In the genomic region with DNA sequence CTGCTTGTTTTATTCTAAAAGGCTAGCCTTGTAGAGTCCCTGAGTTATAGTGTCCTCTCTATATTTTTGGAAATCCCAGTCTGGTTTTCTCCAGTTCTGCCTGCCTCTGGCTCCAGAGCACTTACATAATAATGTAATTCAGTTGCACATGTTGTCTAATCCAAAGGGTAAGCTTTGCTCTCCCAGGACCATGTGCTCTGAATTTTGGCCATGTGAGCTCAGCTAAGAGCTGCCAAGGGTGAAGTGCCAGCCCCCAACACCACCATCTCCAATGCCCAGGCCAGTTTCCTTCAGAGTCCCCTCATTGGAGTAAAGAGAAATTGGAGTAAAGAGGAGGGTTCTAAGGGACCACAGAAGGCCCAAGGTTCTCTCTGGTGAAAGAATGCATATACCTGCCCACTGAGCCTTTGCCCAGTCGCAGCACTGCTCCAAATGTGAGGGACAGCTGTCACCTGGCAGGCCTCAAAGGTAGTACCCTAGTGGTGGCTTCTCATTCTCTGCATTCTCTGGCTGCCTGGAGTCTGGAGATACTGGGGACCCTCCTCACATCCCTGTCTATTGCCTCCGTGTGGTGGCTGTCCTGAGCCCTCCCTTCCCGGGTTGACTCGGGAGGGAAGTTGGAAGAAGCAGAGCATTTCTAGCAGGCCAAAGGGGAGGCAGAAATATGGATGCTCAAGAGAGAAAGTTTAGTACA, we compare ENCODE assay signal across 11 cellular contexts. TPM values are rescaled to one million over a fixed set of nuclear protein-coding genes. Genes with fewer than 3 reads are reported as not detected.
DNase-seq lines count a peak whose midpoint lies in the region; ATAC-seq and TF ChIP-seq lines count a peak whose summit lies in the region.
"Had no signal": no experiment of that assay in that cellular context is flagged by ENCODE, and none has a peak within 500 bp of the region (broad histone marks: within the 10 kb centered on the region; RNA-seq: fewer than 3 reads in every experiment).

No MANE protein-coding gene starts in this region.

- POLR2A ChIA-PET in SK-N-SH (lab: Yijun Ruan, JAX), result no interaction called here

- peaks cover 77% of the 10 kb centered on the region for H3K79me2 ChIP-seq in SK-N-SH (ENCODE audit: insufficient read depth)

- H3K9me3 Mint-ChIP-seq in central memory CD8-positive, alpha-beta T cell, result no peaks in the 10 kb centered on the region

- no peak overlapping the region for H3K9ac ChIP-seq in SK-N-SH

- H3K36me3 ChIP-seq in SK-N-SH (replicated peaks in 1 of 2; ENCODE audit: control insufficient read depth in 1 of 2, insufficient read depth in 2 of 2, low read length in 1 of 2) (peaks cover 3 to 6% of the 10 kb centered on the region in 2 experiments), lung (ENCODE audit: control insufficient read depth in 2 of 2, insufficient read depth in 2 of 2, low read length in 2 of 2) (peaks cover 0 to 10% of the 10 kb centered on the region in 2 donors), tibial nerve (peaks cover 0 to 5% (median 0%) of the 10 kb centered on the region in 3 donors)

- H3K4me1 ChIP-seq in SK-N-SH (ENCODE audit: control insufficient read depth in 1 of 2, insufficient read depth in 2 of 2, low read depth in 1 of 2, low read length in 1 of 2) (peaks cover 16 to 33% of the 10 kb centered on the region in 2 experiments), lung (ENCODE audit: control insufficient read depth in 2 of 2, insufficient read depth in 2 of 2, low read length in 2 of 2) (peaks cover 21 to 31% of the 10 kb centered on the region in 2 donors), tibial nerve (peaks cover 0 to 92% (median 67%) of the 10 kb centered on the region in 4 donors)

- H3K27ac ChIP-seq in SK-N-SH (ENCODE audit: low read depth in 2 of 2, low read length in 1 of 2), result no peak overlapping the region
- H3K27ac ChIP-seq in lung (ENCODE audit: low read depth in 1 of 2, low read length in 1 of 2), result peak overlapping the region; percentile 35 to 80
- peak overlapping the region; percentile 11 to 99 (median 68) for H3K27ac ChIP-seq in tibial nerve

- CTCF ChIA-PET in SK-N-SH (lab: Yijun Ruan, JAX), result interaction anchor here (0.7 to 3.8 kb wide), 4 partner anchors 18 to 143 kb away, joined by 3 to 19 read pairs (median 6); no protein-coding TSS in a partner anchor

- TF ChIP-seq POLR2A in tibial nerve (IDR thresholded peaks at IDR 0.05), result no peak

- H3K4me3 ChIP-seq in SK-N-SH (ENCODE audit: low read depth in 2 of 2, low read length in 1 of 2), result no peak overlapping the region
- H3K4me3 ChIP-seq in lung, result no peak overlapping the region
- no peak overlapping the region for H3K4me3 ChIP-seq in tibial nerve

- no peak for TF ChIP-seq CTCF in SK-N-SH (IDR thresholded peaks at IDR 0.05)
- no peak for TF ChIP-seq CTCF in lung (IDR thresholded peaks at IDR 0.05; ENCODE audit: control extremely low read depth, extremely low read depth)
- no peak for TF ChIP-seq CTCF in tibial nerve (IDR thresholded peaks at IDR 0.05)

- DNase-seq in SK-N-SH (no peak), lung (ENCODE audit: low spot score) (no peak), tibial nerve (ENCODE audit: low spot score in 2 of 2) (no peak), Kasumi-1 (lab: John Stamatoyannopoulos, UW) (no peak), A172 (ENCODE audit: low spot score) (no peak)
- no peak for DNase-seq in central memory CD8-positive, alpha-beta T cell (ENCODE audit: low spot score in 2 of 2)
- DNase-seq in stimulated activated CD4-positive, alpha-beta T cell treated with anti-CD3 and anti-CD28 coated beads, Interleukin-1b, Interleukin-23, amount 100 ng/mL, for 48 hours, result no peak
- DNase-seq: 8988T, NCI-H187, SW 1271 had no signal

- no peak for TF ChIP-seq EP300 in SK-N-SH (IDR thresholded peaks at IDR 0.05; ENCODE audit: borderline replicate concordance in 1 of 2, low read depth in 1 of 2, low read length in 1 of 2)
- TF ChIP-seq EP300 in tibial nerve (IDR thresholded peaks at IDR 0.05), result peak in 1 of 2 donors; percentile 33

- H3F3A ChIP-seq in SK-N-SH (replicated peaks; ENCODE audit: insufficient read depth), result no peaks in the 10 kb centered on the region

- peaks cover 34% of the 10 kb centered on the region for H3K36me3 Mint-ChIP-seq in central memory CD8-positive, alpha-beta T cell (ENCODE audit: insufficient read depth)

- H3K4me3 Mint-ChIP-seq in central memory CD8-positive, alpha-beta T cell, result no peak overlapping the region

- no peak overlapping the region for H2AFZ ChIP-seq in SK-N-SH (ENCODE audit: low read depth)

- WGBS in SK-N-SH (ENCODE audit: low lambda C conversion rate), result 90% methylated on average over 4 of the region's 4 CpGs
- 70 to 75% methylated on average over 4 of the region's 4 CpGs for WGBS in lung, 2 donors
- WGBS in tibial nerve, 2 donors, result 43 to 51% methylated on average over 4 of the region's 4 CpGs

- peaks cover 34% of the 10 kb centered on the region for H3K4me1 Mint-ChIP-seq in central memory CD8-positive, alpha-beta T cell

- H3K9me3 ChIP-seq in SK-N-SH (no peaks in the 10 kb centered on the region), lung (ENCODE audit: control insufficient read depth in 2 of 2, insufficient read depth in 1 of 2, low read length in 1 of 2) (no peaks in the 10 kb centered on the region), tibial nerve (no peaks in the 10 kb centered on the region)

- ATAC-seq in SK-N-SH treated with all-trans-retinoic acid at 6 μM for 48 hours (no peak), lung (ENCODE audit: insufficient read depth, low FRiP score) (no peak)
- no peak for ATAC-seq in central memory CD8-positive, alpha-beta T cell (replicated peaks; ENCODE audit: extremely low read depth, poor library complexity, severe bottlenecking)

- 0 out of 2 replicates have a peak, but pooled peaks have one; percentile 6 for TF ChIP-seq RAD21 in SK-N-SH (IDR thresholded peaks at IDR 0.05; ENCODE audit: low read length)

- H4K20me1 ChIP-seq in SK-N-SH (ENCODE audit: insufficient read depth), result peaks cover 50% of the 10 kb centered on the region

- H3K9me2 ChIP-seq in SK-N-SH, result no peaks in the 10 kb centered on the region

- peak overlapping the region; percentile 55 for H3K27ac Mint-ChIP-seq in central memory CD8-positive, alpha-beta T cell (ENCODE audit: low read depth)

- no peaks in the 10 kb centered on the region for H3K27me3 Mint-ChIP-seq in central memory CD8-positive, alpha-beta T cell

- H3K27me3 ChIP-seq in SK-N-SH (ENCODE audit: insufficient read depth), result no peaks in the 10 kb centered on the region
- no peaks in the 10 kb centered on the region for H3K27me3 ChIP-seq in lung (ENCODE audit: control insufficient read depth, insufficient read depth)
- H3K27me3 ChIP-seq in tibial nerve, result no peaks in the 10 kb centered on the region

- no peak overlapping the region for H3K4me2 ChIP-seq in SK-N-SH

TF ChIP-seq in SK-N-SH, 30 proteins besides CTCF, POLR2A, EP300 and RAD21:
- TF ChIP-seq TCF12 (IDR thresholded peaks at IDR 0.05), result no peak
- peak; percentile 94 for TF ChIP-seq MXI1 (IDR thresholded peaks at IDR 0.05; ENCODE audit: low read depth, low read length)
TF ChIP-seq in SK-N-SH: peak in this region for 1.

TF ChIP-seq in SK-N-SH treated with all-trans-retinoic acid at 6 μM for 48 hours, 23 proteins besides CTCF, POLR2A, EP300 and RAD21 (continues in another document):
- TF ChIP-seq, protein P1, sequence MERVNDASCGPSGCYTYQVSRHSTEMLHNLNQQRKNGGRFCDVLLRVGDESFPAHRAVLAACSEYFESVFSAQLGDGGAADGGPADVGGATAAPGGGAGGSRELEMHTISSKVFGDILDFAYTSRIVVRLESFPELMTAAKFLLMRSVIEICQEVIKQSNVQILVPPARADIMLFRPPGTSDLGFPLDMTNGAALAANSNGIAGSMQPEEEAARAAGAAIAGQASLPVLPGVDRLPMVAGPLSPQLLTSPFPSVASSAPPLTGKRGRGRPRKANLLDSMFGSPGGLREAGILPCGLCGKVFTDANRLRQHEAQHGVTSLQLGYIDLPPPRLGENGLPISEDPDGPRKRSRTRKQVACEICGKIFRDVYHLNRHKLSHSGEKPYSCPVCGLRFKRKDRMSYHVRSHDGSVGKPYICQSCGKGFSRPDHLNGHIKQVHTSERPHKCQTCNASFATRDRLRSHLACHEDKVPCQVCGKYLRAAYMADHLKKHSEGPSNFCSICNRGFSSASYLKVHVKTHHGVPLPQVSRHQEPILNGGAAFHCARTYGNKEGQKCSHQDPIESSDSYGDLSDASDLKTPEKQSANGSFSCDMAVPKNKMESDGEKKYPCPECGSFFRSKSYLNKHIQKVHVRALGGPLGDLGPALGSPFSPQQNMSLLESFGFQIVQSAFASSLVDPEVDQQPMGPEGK (CRISPR knock-in tag; IDR thresholded peaks at IDR 0.05; ENCODE audit: borderline replicate concordance), result no peak
- TF ChIP-seq OSR1 (CRISPR knock-in tag; IDR thresholded peaks at IDR 0.05) (no peak), TOX (CRISPR knock-in tag; IDR thresholded peaks at IDR 0.05; ENCODE audit: borderline replicate concordance) (no peak), ARNTL (CRISPR knock-in tag; IDR thresholded peaks at IDR 0.05; ENCODE audit: borderline replicate concordance, low read depth) (no peak), ZNF565 (CRISPR knock-in tag; conservative IDR thresholded peaks at IDR 0.05; ENCODE audit: low read depth) (no peak)

RNA-seq across cellular contexts. Expression of a gene that starts 4.9 kb away (rescaled TPM):
- polyA plus RNA-seq in SK-N-SH (2012; rRNA removed) (6.7 and 9.1 TPM in 2 replicates), lung (10 to 100 TPM; 16.2 to 16.9 TPM)
- polyA plus RNA-seq in SK-N-SH (2012; cell fraction: cytosol; rRNA removed), result 2.8 and 3.7 TPM in 2 replicates
- 28.1 and 30.4 TPM in 2 replicates for polyA plus RNA-seq in SK-N-SH (2012; cell fraction: nucleus; rRNA removed)
- total RNA-seq in lung (10 to 100 TPM; 51.5 to 55.0 TPM), tibial nerve (10 to 100 TPM; 48.8 to 96.4 (median 54.6) TPM)
- 7.4 and 8.1 TPM in 2 replicates for total RNA-seq in A172 (2014; rRNA removed; shearing (Covaris generic))

RNA-seq across cellular contexts. Expression of a gene that starts 33.3 kb away (rescaled TPM):
- polyA plus RNA-seq in SK-N-SH (2012; rRNA removed), result 11.0 and 12.5 TPM in 2 replicates
- 6.0 and 9.8 TPM in 2 replicates for polyA plus RNA-seq in SK-N-SH (2012; cell fraction: cytosol; rRNA removed)
- 21.1 and 22.5 TPM in 2 replicates for polyA plus RNA-seq in SK-N-SH (2012; cell fraction: nucleus; rRNA removed)
- total RNA-seq in lung, result 10 to 100 TPM in 1 of 2 donors, 1 to 10 TPM in 1; 5.1 to 15.4 TPM
- polyA plus RNA-seq in lung, result 1 to 10 TPM; 4.7 to 6.3 TPM
- total RNA-seq in tibial nerve, result 100 to 1,000 TPM; 165 to 298 (median 230) TPM
- 24.0 and 24.2 TPM in 2 replicates for total RNA-seq in A172 (2014; rRNA removed; shearing (Covaris generic))

RNA-seq across cellular contexts. Expression of a gene that starts 47.2 kb away (rescaled TPM):
- 6.2 and 6.5 TPM in 2 replicates for polyA plus RNA-seq in SK-N-SH (2012; rRNA removed)
- 4.0 and 6.1 TPM in 2 replicates for polyA plus RNA-seq in SK-N-SH (2012; cell fraction: cytosol; rRNA removed)
- 5.0 and 6.0 TPM in 2 replicates for polyA plus RNA-seq in SK-N-SH (2012; cell fraction: nucleus; rRNA removed)
- 10 to 100 TPM in 1 of 2 donors, 1 to 10 TPM in 1; 5.4 to 27.2 TPM for total RNA-seq in lung
- 10 to 100 TPM; 21.1 to 35.9 TPM for polyA plus RNA-seq in lung
- 10 to 100 TPM; 20.5 to 33.5 (median 27.2) TPM for total RNA-seq in tibial nerve
- total RNA-seq in A172 (2014; rRNA removed; shearing (Covaris generic)), result 5.4 and 11.2 TPM in 2 replicates

RNA-seq across cellular contexts. Expression of a gene that starts 54.9 kb away (rescaled TPM):
- polyA plus RNA-seq in SK-N-SH (2012; rRNA removed), result 0.30 and 0.49 TPM in 2 replicates
- polyA plus RNA-seq in SK-N-SH (2012; cell fraction: cytosol; rRNA removed), result 0.14 TPM in 1 of 2 replicates, not detected in the other
- 0.89 and 1.3 TPM in 2 replicates for polyA plus RNA-seq in SK-N-SH (2012; cell fraction: nucleus; rRNA removed)
- under 1 TPM; 0.51 to 0.67 TPM for total RNA-seq in lung
- under 1 TPM; 0.15 to 0.28 TPM for polyA plus RNA-seq in lung
- 1 to 10 TPM in 2 of 4 donors, not detected in 2; 1.0 to 7.2 TPM for total RNA-seq in tibial nerve
- 0.24 and 0.26 TPM in 2 replicates for total RNA-seq in A172 (2014; rRNA removed; shearing (Covaris generic))

Comparison
In these comparisons a context has a peak if more than half of its experiments do, and no peak if none do; other contexts are left out.
1. H3K27ac ChIP-seq: peak in lung (2 of 2) and tibial nerve (4 of 4); none in SK-N-SH (0 of 2).